Comparison of ENCODE assay signal across 1 cellular context in genomic region chr1:151638812-151639211, GRCh38.
TF ChIP-seq lines count a peak whose summit lies in the region.

No MANE protein-coding gene starts in this region.

TF ChIP-seq in IMR-90, 13 proteins besides CTCF, POLR2A, EP300 and RAD21:
- no peak for TF ChIP-seq NFE2L2 (IDR thresholded peaks at IDR 0.05; ENCODE audit: low read depth, low read length)
- TF ChIP-seq CEBPB (IDR thresholded peaks at IDR 0.05; ENCODE audit: low read depth, low read length): no peak
- TF ChIP-seq SMC3 (IDR thresholded peaks at IDR 0.05; ENCODE audit: low read depth, low read length): no peak
- no peak for TF ChIP-seq MAFK (IDR thresholded peaks at IDR 0.05; ENCODE audit: low read depth, low read length)
- no peak for TF ChIP-seq RCOR1 (IDR thresholded peaks at IDR 0.05; ENCODE audit: insufficient replicate concordance, low read length)
- TF ChIP-seq RFX5 (IDR thresholded peaks at IDR 0.05; ENCODE audit: low read depth, low read length): no peak
- TF ChIP-seq MAZ (IDR thresholded peaks at IDR 0.05; ENCODE audit: borderline replicate concordance, low read depth, low read length): no peak
- TF ChIP-seq BHLHE40 (IDR thresholded peaks at IDR 0.05; ENCODE audit: low read depth, low read length): no peak
- no peak for TF ChIP-seq MXI1 (IDR thresholded peaks at IDR 0.05; ENCODE audit: borderline replicate concordance, low read depth, low read length)
- TF ChIP-seq ELK1 (IDR thresholded peaks at IDR 0.05; ENCODE audit: borderline replicate concordance, low read depth, low read length): no peak
- no peak for TF ChIP-seq FOS (IDR thresholded peaks at IDR 0.05; ENCODE audit: low read depth, low read length)
- TF ChIP-seq CHD1 (IDR thresholded peaks at IDR 0.05; ENCODE audit: low read depth, low read length): no peak
- no peak for TF ChIP-seq USF2 (IDR thresholded peaks at IDR 0.05; ENCODE audit: low read depth, low read length)
